In the genomic region with DNA sequence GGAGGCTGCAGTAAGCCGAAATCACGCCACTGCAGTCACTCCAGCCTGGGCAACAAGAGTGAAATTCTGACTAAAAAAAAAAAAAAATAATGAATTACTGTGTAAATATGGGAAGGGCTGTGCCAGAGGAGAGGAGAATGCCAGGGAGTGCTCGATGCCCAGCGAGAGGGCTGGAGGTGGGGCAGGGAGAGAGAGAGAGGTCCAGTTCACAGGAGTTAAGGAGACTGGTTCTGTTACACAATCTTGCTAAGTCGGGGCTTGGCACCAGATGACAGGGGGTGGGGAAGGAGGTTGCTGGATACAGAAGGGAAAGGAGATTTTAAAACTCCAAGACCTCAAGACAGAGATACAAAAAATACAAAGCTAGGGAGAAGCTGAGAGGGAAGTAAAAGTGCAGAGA, we compare ENCODE assay signal across 2 cellular contexts.
TF ChIP-seq lines count a peak whose summit lies in the region.

No MANE protein-coding gene starts in this region.

TF ChIP-seq in Ishikawa, 13 proteins besides CTCF, POLR2A, EP300 and RAD21:
- TF ChIP-seq, protein P1, sequence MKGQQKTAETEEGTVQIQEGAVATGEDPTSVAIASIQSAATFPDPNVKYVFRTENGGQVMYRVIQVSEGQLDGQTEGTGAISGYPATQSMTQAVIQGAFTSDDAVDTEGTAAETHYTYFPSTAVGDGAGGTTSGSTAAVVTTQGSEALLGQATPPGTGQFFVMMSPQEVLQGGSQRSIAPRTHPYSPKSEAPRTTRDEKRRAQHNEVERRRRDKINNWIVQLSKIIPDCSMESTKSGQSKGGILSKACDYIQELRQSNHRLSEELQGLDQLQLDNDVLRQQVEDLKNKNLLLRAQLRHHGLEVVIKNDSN (IDR thresholded peaks at IDR 0.05): no peak
- TF ChIP-seq, protein P2, sequence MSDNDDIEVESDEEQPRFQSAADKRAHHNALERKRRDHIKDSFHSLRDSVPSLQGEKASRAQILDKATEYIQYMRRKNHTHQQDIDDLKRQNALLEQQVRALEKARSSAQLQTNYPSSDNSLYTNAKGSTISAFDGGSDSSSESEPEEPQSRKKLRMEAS (IDR thresholded peaks at IDR 0.05): no peak
- no peak for TF ChIP-seq EGR1 (IDR thresholded peaks at IDR 0.05)
- no peak for TF ChIP-seq YY1 (IDR thresholded peaks at IDR 0.05; ENCODE audit: low read depth)
- no peak for TF ChIP-seq ZBTB7A (IDR thresholded peaks at IDR 0.05; ENCODE audit: low read depth)
- no peak for TF ChIP-seq FOXM1 (IDR thresholded peaks at IDR 0.05; ENCODE audit: borderline replicate concordance, low read depth)
- TF ChIP-seq CEBPB (IDR thresholded peaks at IDR 0.05): peak; percentile 78

TF ChIP-seq in K562, 482 proteins besides CTCF, POLR2A, EP300 and RAD21:
- no peak for TF ChIP-seq LCOR (CRISPR knock-in tag; IDR thresholded peaks at IDR 0.05)
- TF ChIP-seq RBFOX2 (IDR thresholded peaks at IDR 0.05; ENCODE audit: low read depth, low read length): 0 out of 2 replicates have a peak, but pooled peaks have one; percentile 2
